Comparison of ENCODE assay signal across 1 cellular context in the genomic region with DNA sequence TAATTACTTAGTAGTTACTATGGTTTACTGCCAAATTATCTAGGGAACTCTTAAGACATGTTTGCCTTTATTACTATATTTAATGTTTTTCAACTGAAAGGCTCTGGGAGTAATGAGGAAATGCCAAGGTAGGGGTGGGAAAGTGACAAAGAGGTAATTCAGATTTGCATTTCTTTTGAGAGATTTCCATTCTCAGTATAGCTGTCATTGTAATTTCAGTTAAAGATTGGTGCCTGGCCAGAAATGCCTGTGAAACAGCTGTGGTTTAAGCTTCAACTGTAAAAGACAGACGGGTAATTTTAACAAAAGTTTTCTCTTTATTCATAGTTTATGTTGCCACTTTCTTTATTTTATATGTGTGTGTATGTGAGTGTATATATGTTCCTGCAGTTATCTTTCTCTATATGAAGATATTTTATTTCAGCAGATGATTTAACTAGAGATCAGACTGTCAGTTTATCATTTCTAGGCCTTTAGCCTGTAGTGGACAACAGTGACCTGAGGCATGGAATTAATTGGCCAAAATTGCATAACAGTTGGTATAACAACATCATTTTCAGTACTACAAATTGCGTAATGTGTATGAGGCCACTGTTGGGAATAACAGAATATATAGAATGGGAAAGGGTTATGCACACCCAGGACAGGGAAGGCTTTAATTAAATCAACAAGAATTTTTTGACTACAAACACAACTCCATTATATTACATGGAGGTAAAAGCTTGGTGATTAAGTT.
TF ChIP-seq lines count a peak whose summit lies in the region.

No MANE protein-coding gene starts in this region.

TF ChIP-seq in liver, 16 proteins besides CTCF, POLR2A, EP300 and RAD21 (continued from another document):
- TF ChIP-seq MAX (IDR thresholded peaks at IDR 0.05) (no peak), NR2F2 (IDR thresholded peaks at IDR 0.05) (no peak)
- TF ChIP-seq, protein P1, sequence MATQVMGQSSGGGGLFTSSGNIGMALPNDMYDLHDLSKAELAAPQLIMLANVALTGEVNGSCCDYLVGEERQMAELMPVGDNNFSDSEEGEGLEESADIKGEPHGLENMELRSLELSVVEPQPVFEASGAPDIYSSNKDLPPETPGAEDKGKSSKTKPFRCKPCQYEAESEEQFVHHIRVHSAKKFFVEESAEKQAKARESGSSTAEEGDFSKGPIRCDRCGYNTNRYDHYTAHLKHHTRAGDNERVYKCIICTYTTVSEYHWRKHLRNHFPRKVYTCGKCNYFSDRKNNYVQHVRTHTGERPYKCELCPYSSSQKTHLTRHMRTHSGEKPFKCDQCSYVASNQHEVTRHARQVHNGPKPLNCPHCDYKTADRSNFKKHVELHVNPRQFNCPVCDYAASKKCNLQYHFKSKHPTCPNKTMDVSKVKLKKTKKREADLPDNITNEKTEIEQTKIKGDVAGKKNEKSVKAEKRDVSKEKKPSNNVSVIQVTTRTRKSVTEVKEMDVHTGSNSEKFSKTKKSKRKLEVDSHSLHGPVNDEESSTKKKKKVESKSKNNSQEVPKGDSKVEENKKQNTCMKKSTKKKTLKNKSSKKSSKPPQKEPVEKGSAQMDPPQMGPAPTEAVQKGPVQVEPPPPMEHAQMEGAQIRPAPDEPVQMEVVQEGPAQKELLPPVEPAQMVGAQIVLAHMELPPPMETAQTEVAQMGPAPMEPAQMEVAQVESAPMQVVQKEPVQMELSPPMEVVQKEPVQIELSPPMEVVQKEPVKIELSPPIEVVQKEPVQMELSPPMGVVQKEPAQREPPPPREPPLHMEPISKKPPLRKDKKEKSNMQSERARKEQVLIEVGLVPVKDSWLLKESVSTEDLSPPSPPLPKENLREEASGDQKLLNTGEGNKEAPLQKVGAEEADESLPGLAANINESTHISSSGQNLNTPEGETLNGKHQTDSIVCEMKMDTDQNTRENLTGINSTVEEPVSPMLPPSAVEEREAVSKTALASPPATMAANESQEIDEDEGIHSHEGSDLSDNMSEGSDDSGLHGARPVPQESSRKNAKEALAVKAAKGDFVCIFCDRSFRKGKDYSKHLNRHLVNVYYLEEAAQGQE (IDR thresholded peaks at IDR 0.05), result peak; percentile 17
TF ChIP-seq in liver: peak in this region for 3.
